1 cellular context compared by ENCODE assay signal in the genomic region with DNA sequence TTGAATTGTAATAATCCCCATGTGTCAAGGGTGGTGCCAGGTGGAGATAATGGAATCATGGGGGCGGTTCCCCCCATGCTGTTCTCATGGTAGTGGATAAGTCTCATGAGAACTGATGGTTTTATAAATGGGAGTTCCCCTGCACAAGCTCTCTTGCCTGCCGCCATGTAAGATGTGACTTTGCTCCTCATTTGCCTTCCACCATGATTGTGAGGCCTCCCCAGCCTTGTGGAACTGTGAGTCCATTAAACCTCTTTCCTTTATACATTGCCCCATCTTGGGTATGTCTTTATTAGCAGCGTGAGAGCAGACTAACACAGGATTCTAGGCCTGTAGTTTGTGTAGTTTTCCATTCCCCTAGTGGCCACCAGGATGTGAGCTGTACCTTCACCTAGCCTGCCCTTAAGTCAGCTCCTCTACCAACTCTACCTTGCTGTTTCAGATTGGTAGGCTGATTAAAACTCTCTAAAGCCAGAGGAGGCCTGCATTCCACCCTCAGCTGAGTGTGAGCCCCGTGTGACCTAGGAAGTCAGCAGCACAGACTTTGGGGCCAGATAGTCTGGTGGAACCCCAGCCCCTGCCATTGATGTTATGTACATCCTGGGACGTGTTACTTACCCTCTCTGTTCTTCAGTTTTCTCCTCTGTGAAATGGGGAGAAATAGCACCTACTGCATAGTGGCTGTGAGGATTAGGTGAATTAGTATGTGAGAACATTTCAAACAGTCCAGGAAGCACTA.
A peak's percentile ranks its signal among the peaks of the same experiment; 100 is the strongest.
TF ChIP-seq lines count a peak whose summit lies in the region.

No MANE protein-coding gene starts in this region.

TF ChIP-seq in HepG2, 621 proteins besides CTCF, POLR2A, EP300 and RAD21 (continued from another document):
- TF ChIP-seq KDM1A (CRISPR knock-in tag; IDR thresholded peaks at IDR 0.05) (peak; percentile 75; the same call in 1 of the 2 replicates), SALL2 (CRISPR knock-in tag; IDR thresholded peaks at IDR 0.05) (0 out of 2 replicates have a peak, but pooled peaks have one; percentile 41), U2AF1 (optimal IDR thresholded peaks at IDR 0.05; ENCODE audit: low read depth, low read length) (no peak), CBX1 (IDR thresholded peaks at IDR 0.05; ENCODE audit: low read depth) (no peak), SOX6 (IDR thresholded peaks at IDR 0.05) (no peak), SOX6 (CRISPR knock-in tag; IDR thresholded peaks at IDR 0.05) (peak; percentile 32; the same call in 1 of the 2 replicates), ZNF430 (CRISPR knock-in tag; IDR thresholded peaks at IDR 0.05) (peak; percentile 94), RCOR2 (CRISPR knock-in tag; IDR thresholded peaks at IDR 0.05) (peak; percentile 35; the same call in 1 of the 2 replicates), WIZ (CRISPR knock-in tag; IDR thresholded peaks at IDR 0.05) (no peak), SAP130 (CRISPR knock-in tag; IDR thresholded peaks at IDR 0.05; ENCODE audit: low read depth) (no peak), ZNF768 (CRISPR knock-in tag; IDR thresholded peaks at IDR 0.05) (peak; percentile 94)
- TF ChIP-seq, protein P1, sequence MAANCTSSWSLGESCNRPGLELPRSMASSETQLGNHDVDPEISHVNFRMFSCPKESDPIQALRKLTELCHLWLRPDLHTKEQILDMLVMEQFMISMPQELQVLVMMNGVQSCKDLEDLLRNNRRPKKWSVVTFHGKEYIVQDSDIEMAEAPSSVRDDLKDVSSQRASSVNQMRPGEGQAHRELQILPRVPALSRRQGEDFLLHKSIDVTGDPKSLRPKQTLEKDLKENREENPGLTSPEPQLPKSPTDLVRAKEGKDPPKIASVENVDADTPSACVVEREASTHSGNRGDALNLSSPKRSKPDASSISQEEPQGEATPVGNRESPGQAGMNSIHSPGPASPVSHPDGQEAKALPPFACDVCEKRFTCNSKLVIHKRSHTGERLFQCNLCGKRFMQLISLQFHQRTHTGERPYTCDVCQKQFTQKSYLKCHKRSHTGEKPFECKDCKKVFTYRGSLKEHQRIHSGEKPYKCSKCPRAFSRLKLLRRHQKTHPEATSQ (CRISPR knock-in tag; IDR thresholded peaks at IDR 0.05; ENCODE audit: borderline replicate concordance): peak; percentile 65; the same call in 1 of the 2 replicates
- TF ChIP-seq, protein P2, sequence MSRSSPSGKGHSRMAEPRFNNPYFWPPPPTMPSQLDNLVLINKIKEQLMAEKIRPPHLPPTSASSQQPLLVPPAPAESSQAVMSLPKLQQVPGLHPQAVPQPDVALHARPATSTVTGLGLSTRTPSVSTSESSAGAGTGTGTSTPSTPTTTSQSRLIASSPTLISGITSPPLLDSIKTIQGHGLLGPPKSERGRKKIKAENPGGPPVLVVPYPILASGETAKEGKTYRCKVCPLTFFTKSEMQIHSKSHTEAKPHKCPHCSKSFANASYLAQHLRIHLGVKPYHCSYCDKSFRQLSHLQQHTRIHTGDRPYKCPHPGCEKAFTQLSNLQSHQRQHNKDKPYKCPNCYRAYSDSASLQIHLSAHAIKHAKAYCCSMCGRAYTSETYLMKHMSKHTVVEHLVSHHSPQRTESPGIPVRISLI (CRISPR knock-in tag; IDR thresholded peaks at IDR 0.05; ENCODE audit: borderline replicate concordance): 0 out of 2 replicates have a peak, but pooled peaks have one; percentile 11
